ENCODE assay signal across 9 cellular contexts in the genomic region with DNA sequence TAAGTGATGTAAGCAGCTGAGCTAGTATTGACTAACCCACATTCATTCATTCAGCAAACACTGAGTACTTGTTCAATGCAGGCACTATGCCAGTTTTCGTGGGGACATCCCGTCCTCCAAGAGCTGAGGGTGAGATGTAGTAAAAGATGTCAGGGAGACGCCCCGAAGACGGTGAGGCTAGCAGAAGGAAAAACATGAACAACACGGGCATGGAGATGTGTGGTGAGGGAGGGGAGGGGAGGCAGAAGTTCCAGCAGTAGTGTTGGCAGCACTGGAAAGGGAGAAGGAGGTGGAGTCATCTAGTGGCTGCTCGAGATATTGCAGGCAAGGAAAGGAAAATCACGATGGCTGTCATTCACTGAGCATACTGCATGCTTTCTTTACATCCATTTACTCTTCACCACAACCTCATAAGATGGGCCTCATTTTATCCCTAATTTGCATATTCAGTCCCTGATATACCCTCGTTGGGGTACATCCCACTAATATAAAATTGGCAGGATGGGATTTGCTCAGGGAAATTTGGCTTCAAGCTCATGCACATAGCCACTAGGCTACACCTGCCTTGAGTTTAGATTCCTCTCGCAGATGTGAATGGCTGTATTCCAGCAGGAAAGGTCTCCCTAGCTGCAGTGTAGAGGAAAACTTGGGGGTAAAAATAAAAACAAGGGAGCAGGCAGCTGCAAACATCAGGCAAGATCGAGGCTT. TPM values are rescaled to one million over a fixed set of nuclear protein-coding genes. Genes with fewer than 3 reads are reported as not detected.
DNase-seq lines count a peak whose midpoint lies in the region; FAIRE-seq lines count a peak whose summit lies in the region.
"Had no signal": no experiment of that assay in that cellular context is flagged by ENCODE, and none has a peak within 500 bp of the region (broad histone marks: within the 10 kb centered on the region; RNA-seq: fewer than 3 reads in every experiment).

No MANE protein-coding gene starts in this region.

- H3K23ac ChIP-seq in mesenchymal stem cell (ENCODE audit: low read length in 2 of 2): no peak overlapping the region

- H3K79me1 ChIP-seq in mesenchymal stem cell (replicated peaks; ENCODE audit: low read length, poor library complexity, severe bottlenecking): no peaks in the 10 kb centered on the region

- H3K27ac ChIP-seq in mesenchymal stem cell (ENCODE audit: low read length, poor library complexity, severe bottlenecking): no peak overlapping the region

- no peaks in the 10 kb centered on the region for H3K9me3 ChIP-seq in mesenchymal stem cell (ENCODE audit: control insufficient read depth, low read length)

- peaks cover 11 to 24% of the 10 kb centered on the region in 2 experiments for H3K27me3 ChIP-seq in mesenchymal stem cell (ENCODE audit: control insufficient read depth in 1 of 2, insufficient read depth in 1 of 2, low read length in 2 of 2)

- no peak overlapping the region for H2BK5ac ChIP-seq in mesenchymal stem cell (ENCODE audit: low read depth, low read length, poor library complexity, severe bottlenecking)

- peak overlapping the region in 1 of 2 experiments; percentile 53 for H3K4me3 ChIP-seq in mesenchymal stem cell (ENCODE audit: insufficient read depth in 1 of 2, low read depth in 1 of 2, low read length in 2 of 2)

- H3K4me3 Mint-ChIP-seq in activated CD4-positive, alpha-beta T cell treated with anti-CD3 and anti-CD28 coated beads, Interleukin-2, amount 10 ng/mL, durations not matched to agents 7 days and 5 days: no peak overlapping the region
- H3K4me3 Mint-ChIP-seq: activated naive CD8-positive, alpha-beta T cell treated with anti-CD3 and anti-CD28 coated beads, Interleukin-2, amount 10 ng/mL, durations not matched to agents 7 days and 5 days had no signal

- H3K4ac ChIP-seq in mesenchymal stem cell (ENCODE audit: low read depth in 1 of 2, low read length in 2 of 2): no peak overlapping the region

- no peaks in the 10 kb centered on the region for H3K9me3 Mint-ChIP-seq in activated CD4-positive, alpha-beta T cell treated with anti-CD3 and anti-CD28 coated beads, Interleukin-2, amount 10 ng/mL, durations not matched to agents 7 days and 5 days
- H3K9me3 Mint-ChIP-seq: activated naive CD8-positive, alpha-beta T cell treated with anti-CD3 and anti-CD28 coated beads, Interleukin-2, amount 10 ng/mL, durations not matched to agents 7 days and 5 days had no signal

- no peak overlapping the region for H2AK5ac ChIP-seq in mesenchymal stem cell (ENCODE audit: low read length, severe bottlenecking)

- H2BK120ac ChIP-seq in mesenchymal stem cell (ENCODE audit: low read depth, low read length): no peak overlapping the region

- H3K14ac ChIP-seq in mesenchymal stem cell (ENCODE audit: low read length in 2 of 2): no peak overlapping the region

- POLR2A ChIA-PET in activated CD4-positive, alpha-beta T cell treated with anti-CD3 and anti-CD28 coated beads, Interleukin-2, amount 10 ng/mL, durations not matched to agents 7 days and 5 days (lab: Charles Lee): no interaction called here

- peaks cover 8% of the 10 kb centered on the region for H3K4me1 Mint-ChIP-seq in activated CD4-positive, alpha-beta T cell treated with anti-CD3 and anti-CD28 coated beads, Interleukin-2, amount 10 ng/mL, durations not matched to agents 7 days and 5 days

- peaks cover 12% of the 10 kb centered on the region for H3K4me1 ChIP-seq in mesenchymal stem cell (ENCODE audit: control insufficient read depth, insufficient read depth, low read depth, low read length)

- H3K27me3 Mint-ChIP-seq in activated CD4-positive, alpha-beta T cell treated with anti-CD3 and anti-CD28 coated beads, Interleukin-2, amount 10 ng/mL, durations not matched to agents 7 days and 5 days: peaks cover 25% of the 10 kb centered on the region

- no peaks in the 10 kb centered on the region for H3K36me3 ChIP-seq in mesenchymal stem cell (ENCODE audit: control insufficient read depth in 1 of 2, insufficient read depth in 2 of 2, low read depth in 1 of 2, low read length in 2 of 2)

- no peaks in the 10 kb centered on the region for H3K36me3 Mint-ChIP-seq in activated CD4-positive, alpha-beta T cell treated with anti-CD3 and anti-CD28 coated beads, Interleukin-2, amount 10 ng/mL, durations not matched to agents 7 days and 5 days (ENCODE audit: low read depth)
- H3K36me3 Mint-ChIP-seq: activated naive CD8-positive, alpha-beta T cell treated with anti-CD3 and anti-CD28 coated beads, Interleukin-2, amount 10 ng/mL, durations not matched to agents 7 days and 5 days had no signal

- no peak overlapping the region for H3K9ac ChIP-seq in mesenchymal stem cell (ENCODE audit: low read length)

- CTCF ChIA-PET in activated CD4-positive, alpha-beta T cell treated with anti-CD3 and anti-CD28 coated beads, Interleukin-2, amount 10 ng/mL, durations not matched to agents 7 days and 5 days (lab: Charles Lee): interaction anchor here (1.0 to 2.3 kb wide), 5 partner anchors 10 to 262 kb away, joined by 3 to 6 read pairs (median 3); partner anchors contain the start of gene FOXD2

- H4K8ac ChIP-seq in mesenchymal stem cell (ENCODE audit: low read length): no peak overlapping the region

- DNase-seq in HCEC 1CT (peak; percentile 57), NCI-H2171 treated with DMSO at 0.1 percent for 48 hours (lab: John Stamatoyannopoulos, UW) (peak; percentile 65), epidermal melanocyte (ENCODE audit: insufficient read length, low spot score) (peak; percentile 80), mesenchymal stem cell (peak; percentile 62), superior temporal gyrus (ENCODE audit: extremely low spot score) (peak; percentile 83), GOT3 (lab: John Stamatoyannopoulos, UW) (no peak)
- peak; percentile 56 for DNase-seq in activated CD4-positive, alpha-beta T cell treated with anti-CD3 and anti-CD28 coated beads, Interleukin-2, amount 10 ng/mL, durations not matched to agents 7 days and 5 days
- DNase-seq: activated naive CD8-positive, alpha-beta T cell treated with anti-CD3 and anti-CD28 coated beads, Interleukin-2, amount 10 ng/mL, durations not matched to agents 7 days and 5 days had no signal

- H3K27ac Mint-ChIP-seq in activated CD4-positive, alpha-beta T cell treated with anti-CD3 and anti-CD28 coated beads, Interleukin-2, amount 10 ng/mL, durations not matched to agents 7 days and 5 days: no peak overlapping the region
- H3K27ac Mint-ChIP-seq: activated naive CD8-positive, alpha-beta T cell treated with anti-CD3 and anti-CD28 coated beads, Interleukin-2, amount 10 ng/mL, durations not matched to agents 7 days and 5 days had no signal

- 28% methylated on average over 10 of the region's 11 CpGs for WGBS in mesenchymal stem cell

- H2BK15ac ChIP-seq in mesenchymal stem cell (ENCODE audit: low read depth, poor library complexity, severe bottlenecking): no peak overlapping the region

- no peak overlapping the region for H2AFZ ChIP-seq in mesenchymal stem cell (ENCODE audit: low read depth, low read length)

- H4K91ac ChIP-seq in mesenchymal stem cell (ENCODE audit: low read length): no peak overlapping the region

- peak; percentile 33 for FAIRE-seq in G401.6 (lab: Jason Lieb, UNC)

- H3K4me2 ChIP-seq in mesenchymal stem cell (ENCODE audit: low read length, poor library complexity, severe bottlenecking): no peak overlapping the region

- H2BK12ac ChIP-seq in mesenchymal stem cell (ENCODE audit: low read length in 2 of 2): no peak overlapping the region

- H3K18ac ChIP-seq in mesenchymal stem cell (ENCODE audit: low read depth in 1 of 2, low read length in 2 of 2): no peak overlapping the region

RNA-seq across cellular contexts. Expression of gene PDZK1IP1, which starts 14.5 kb away (rescaled TPM):
- total RNA-seq in activated CD4-positive, alpha-beta T cell treated with anti-CD3 and anti-CD28 coated beads, Interleukin-2, amount 10 ng/mL, durations not matched to agents 7 days and 5 days: not detected
- not detected for polyA plus RNA-seq in mesenchymal stem cell (2013, experiment 1 of 2)
- polyA plus RNA-seq in mesenchymal stem cell (2013, experiment 2 of 2): not detected
- total RNA-seq: activated naive CD8-positive, alpha-beta T cell treated with anti-CD3 and anti-CD28 coated beads, Interleukin-2, amount 10 ng/mL, durations not matched to agents 7 days and 5 days had no signal

RNA-seq across cellular contexts. Expression of gene CYP4A22, which starts 38.1 kb away (rescaled TPM):
- total RNA-seq in activated CD4-positive, alpha-beta T cell treated with anti-CD3 and anti-CD28 coated beads, Interleukin-2, amount 10 ng/mL, durations not matched to agents 7 days and 5 days: not detected
- not detected for polyA plus RNA-seq in mesenchymal stem cell (2013, experiment 1 of 2)
- polyA plus RNA-seq in mesenchymal stem cell (2013, experiment 2 of 2): not detected
- total RNA-seq: activated naive CD8-positive, alpha-beta T cell treated with anti-CD3 and anti-CD28 coated beads, Interleukin-2, amount 10 ng/mL, durations not matched to agents 7 days and 5 days had no signal

RNA-seq across cellular contexts. Expression of gene TAL1, which starts 56.6 kb away (rescaled TPM):
- total RNA-seq in activated CD4-positive, alpha-beta T cell treated with anti-CD3 and anti-CD28 coated beads, Interleukin-2, amount 10 ng/mL, durations not matched to agents 7 days and 5 days: not detected
- not detected for polyA plus RNA-seq in mesenchymal stem cell (2013, experiment 1 of 2)
- polyA plus RNA-seq in mesenchymal stem cell (2013, experiment 2 of 2): not detected
- total RNA-seq: activated naive CD8-positive, alpha-beta T cell treated with anti-CD3 and anti-CD28 coated beads, Interleukin-2, amount 10 ng/mL, durations not matched to agents 7 days and 5 days had no signal
